1 cellular context compared by ENCODE assay signal in genomic region chr11:87301785-87302540, GRCh38.
TF ChIP-seq lines count a peak whose summit lies in the region.

No MANE protein-coding gene starts in this region.

TF ChIP-seq in HepG2, 621 proteins besides CTCF, POLR2A, EP300 and RAD21 (continued from another document):
- no peak for TF ChIP-seq SOX6 (IDR thresholded peaks at IDR 0.05)
- TF ChIP-seq SOX6 (CRISPR knock-in tag; IDR thresholded peaks at IDR 0.05), result no peak
- no peak for TF ChIP-seq RBFOX2 (IDR thresholded peaks at IDR 0.05; ENCODE audit: low read depth, low read length)
- TF ChIP-seq PRMT3 (CRISPR knock-in tag; IDR thresholded peaks at IDR 0.05; ENCODE audit: borderline replicate concordance, low read depth), result no peak
- TF ChIP-seq, protein P1, sequence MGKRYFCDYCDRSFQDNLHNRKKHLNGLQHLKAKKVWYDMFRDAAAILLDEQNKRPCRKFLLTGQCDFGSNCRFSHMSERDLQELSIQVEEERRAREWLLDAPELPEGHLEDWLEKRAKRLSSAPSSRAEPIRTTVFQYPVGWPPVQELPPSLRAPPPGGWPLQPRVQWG (CRISPR knock-in tag; IDR thresholded peaks at IDR 0.05; ENCODE audit: borderline replicate concordance, low read depth), result no peak
- TF ChIP-seq ZNF709 (CRISPR knock-in tag; IDR thresholded peaks at IDR 0.05), result no peak
- TF ChIP-seq TEAD2 (CRISPR knock-in tag; IDR thresholded peaks at IDR 0.05), result no peak
